In the genomic region with DNA sequence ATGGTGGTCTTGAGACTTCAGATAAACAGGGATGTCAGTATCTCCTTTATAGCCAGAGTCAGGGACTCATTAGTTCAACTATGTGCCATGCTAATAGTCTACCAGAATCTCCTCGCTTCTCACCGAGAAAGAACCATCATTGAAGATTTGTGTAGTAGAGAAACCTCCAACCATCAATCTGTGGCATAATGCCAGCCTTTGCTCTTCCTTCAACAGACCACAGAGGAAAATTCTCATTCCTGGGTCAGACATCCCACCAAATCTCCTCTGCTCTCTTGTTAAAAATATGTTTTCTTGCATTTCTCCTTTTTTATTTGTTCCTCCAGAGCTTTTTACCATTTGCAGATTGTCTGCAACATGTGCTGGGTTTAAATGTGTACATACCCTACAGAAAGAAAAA, we compare ENCODE assay signal across 24 cellular contexts.
DNase-seq lines count a peak whose midpoint lies in the region; ATAC-seq, FAIRE-seq and TF ChIP-seq lines count a peak whose summit lies in the region.
"Had no signal": no experiment of that assay in that cellular context is flagged by ENCODE, and none has a peak within 500 bp of the region (broad histone marks: within the 10 kb centered on the region; RNA-seq: fewer than 3 reads in every experiment).

No MANE protein-coding gene starts in this region.

- H3K4me1 ChIP-seq in KMS-11 (ENCODE audit: low read depth, poor library complexity, severe bottlenecking) (peaks cover 31% of the 10 kb centered on the region), GM12878 (ENCODE audit: control insufficient read depth, insufficient read depth, low read length) (peaks cover 17% of the 10 kb centered on the region), testis (no peaks in the 10 kb centered on the region)
- H3K4me1 ChIP-seq: foreskin keratinocyte, Peyer's patch had no signal

- CTCF ChIA-PET in GM12878 (lab: Yijun Ruan, JAX), result interaction anchor here (0.6 to 3.2 kb wide), 5 partner anchors 13 to 463 kb away, joined by 3 to 9 read pairs (median 6); no protein-coding TSS in a partner anchor

- 0% methylated on average over 2 of the region's 2 CpGs for WGBS in GM12878 (ENCODE audit: insufficient coverage, insufficient replicate concordance, low lambda C conversion rate, missing lambda C conversion rate)
- 73 to 81% methylated on average over 2 of the region's 2 CpGs for WGBS in testis, 2 donors
- WGBS in lower leg skin, 2 donors, result 48 to 62% methylated on average over 2 of the region's 2 CpGs

- H3K4me2 ChIP-seq in KMS-11, result peak overlapping the region; percentile 58
- H3K4me2 ChIP-seq in GM12878 (ENCODE audit: control insufficient read depth, insufficient read depth), result no peak overlapping the region

- SMC1A ChIA-PET in GM12878 (lab: Charles Lee; ENCODE audit: uncharacterized antibody, unreplicated experiment), result interaction anchor here (1.1 to 6.1 kb wide), 8 partner anchors 11 to 1189 kb away, joined by 3 to 77 read pairs (median 7); no protein-coding TSS in a partner anchor

- RAD21 ChIA-PET in GM12878 (lab: Charles Lee; ENCODE audit: unreplicated experiment), result interaction anchor here (0.8 to 3.2 kb wide), 6 partner anchors 9 to 57 kb away, joined by 3 to 24 read pairs (median 7); no protein-coding TSS in a partner anchor

- no peak for FAIRE-seq in GM12878 (lab: Jason Lieb, UNC)
- FAIRE-seq: colon, D721Med, endometrium, islet of Langerhans, K562 had no signal

- no TSS peak for BruUV-seq in GM12878 (replicated peaks; lab: Mats Ljungman, UMichigan)

- no peak for TF ChIP-seq CTCF in KMS-11 (conservative IDR thresholded peaks at IDR 0.05; ENCODE audit: low read depth, low read length)
- TF ChIP-seq CTCF in GM12878 (IDR thresholded peaks at IDR 0.05 in 2 of 3, conservative IDR thresholded peaks at IDR 0.05 in 1 of 3; ENCODE audit: control insufficient read depth in 2 of 3, extremely low read depth in 1 of 3, insufficient read depth in 1 of 3, low read depth in 3 of 3, low read length in 3 of 3), result no peak
- TF ChIP-seq CTCF in testis (IDR thresholded peaks at IDR 0.05), result no peak
- no peak for TF ChIP-seq CTCF in lower leg skin (IDR thresholded peaks at IDR 0.05)

- no peaks in the 10 kb centered on the region for H3K79me2 ChIP-seq in KMS-11 (ENCODE audit: insufficient read depth, low read depth)
- no peaks in the 10 kb centered on the region for H3K79me2 ChIP-seq in GM12878 (ENCODE audit: control insufficient read depth, insufficient read depth, low read length)

- DNase-seq in Daoy (ENCODE audit: low read depth) (peak; percentile 32), GM12878 (ENCODE audit: low read depth, low spot score) (no peak), iris pigment epithelial cell (ENCODE audit: low read depth) (peak; percentile 54), testis (no peak), lower leg skin (ENCODE audit: low spot score in 2 of 2) (no peak)
- no peak for DNase-seq in activated effector memory CD4-positive, alpha-beta T cell treated with Interleukin-2 at 50 U/mL for 16 hours
- DNase-seq: activated CD4-positive, CD25-positive, alpha-beta regulatory T cell treated with anti-CD3 and anti-CD28 coated beads, Interleukin-2, amount 50 U/mL, for 72 hours; activated naive CD4-positive, alpha-beta T cell treated with Interleukin-2 at 50 U/mL for 16 hours; activated T-cell treated with anti-CD3 and anti-CD28 coated beads, Interleukin-2, amount 50 U/mL, for 1 hour; aorta; foreskin keratinocyte; hippocampal formation; occipital lobe; Peyer's patch; right cardiac atrium had no signal

- H3K9ac ChIP-seq in KMS-11, result no peak overlapping the region
- no peak overlapping the region for H3K9ac ChIP-seq in GM12878 (ENCODE audit: control insufficient read depth, insufficient read depth, low read length)

- TF ChIP-seq RAD21 in GM12878 (IDR thresholded peaks at IDR 0.05; ENCODE audit: insufficient read depth, low read depth, low read length), result no peak

- no peak; the same call in 2 of the 3 replicates for ATAC-seq in GM12878
- ATAC-seq in HG03025 (IDR thresholded peaks at IDR 0.05; ENCODE audit: low FRiP score, unreplicated experiment), result no peak
- ATAC-seq: foreskin keratinocyte, K562, right cardiac atrium had no signal

- TF ChIP-seq POLR2A in GM12878 (IDR thresholded peaks at IDR 0.05; ENCODE audit: low read depth, low read length) (no peak), testis (IDR thresholded peaks at IDR 0.05) (no peak), lower leg skin (IDR thresholded peaks at IDR 0.05) (no peak)

- H3K9me3 ChIP-seq in GM12878 (replicated peaks; ENCODE audit: control insufficient read depth, insufficient read depth, low read length) (no peaks in the 10 kb centered on the region), testis (no peaks in the 10 kb centered on the region)
- H3K9me3 ChIP-seq: Peyer's patch had no signal

- no peaks in the 10 kb centered on the region for H4K20me1 ChIP-seq in KMS-11 (ENCODE audit: insufficient read depth)
- no peaks in the 10 kb centered on the region for H4K20me1 ChIP-seq in GM12878 (ENCODE audit: control insufficient read depth, insufficient read depth)

- intact Hi-C loops in GM12878 (cut with micrococcal nuclease; ENCODE audit: unreplicated experiment), result no loop called here
- intact Hi-C loops in testis (cut with DNase I; ENCODE audit: low total_unique reads), result no loop called here
- intact Hi-C loops in lower leg skin (cut with DNase I; ENCODE audit: low total_unique reads), result no loop called here

- H3K27me3 ChIP-seq in KMS-11 (ENCODE audit: insufficient read depth, low read depth) (peaks cover 9% of the 10 kb centered on the region; the same call in 1 of the 2 replicates), GM12878 (replicated peaks in 1 of 2; ENCODE audit: control insufficient read depth in 2 of 2, insufficient read depth in 2 of 2, low read length in 1 of 2) (no peaks in the 10 kb centered on the region), testis (no peaks in the 10 kb centered on the region)
- H3K27me3 ChIP-seq: foreskin keratinocyte, Peyer's patch had no signal

- H3K36me3 ChIP-seq in KMS-11 (ENCODE audit: insufficient read depth), result no peaks in the 10 kb centered on the region
- no peaks in the 10 kb centered on the region for H3K36me3 ChIP-seq in GM12878 (ENCODE audit: control insufficient read depth in 2 of 2, insufficient read depth in 2 of 2, low read length in 1 of 2)
- H3K36me3 ChIP-seq in testis (ENCODE audit: low read depth, missing control alignments), result no peaks in the 10 kb centered on the region
- H3K36me3 ChIP-seq: Peyer's patch had no signal

- no peak overlapping the region for H3K4me3 ChIP-seq in KMS-11 (IDR thresholded peaks at IDR 0.05; ENCODE audit: insufficient read depth, low read depth, low read length)
- H3K4me3 ChIP-seq in GM12878, result no peak overlapping the region
- no peak overlapping the region for H3K4me3 ChIP-seq in testis
- H3K4me3 ChIP-seq in lower leg skin (ENCODE audit: low read depth, poor library complexity, severe bottlenecking), result no peak overlapping the region
- H3K4me3 ChIP-seq: K562, lung, Peyer's patch had no signal

- H3K27ac ChIP-seq in KMS-11 (no peak overlapping the region; the same call in 1 of the 2 replicates), GM12878 (ENCODE audit: control insufficient read depth, insufficient read depth) (peak overlapping the region; percentile 28; the same call in 1 of the 2 replicates), testis (no peak overlapping the region)
- H3K27ac ChIP-seq: C4-2B, foreskin keratinocyte, Peyer's patch had no signal

- H2AFZ ChIP-seq in KMS-11 (ENCODE audit: low read depth) (no peak overlapping the region), GM12878 (ENCODE audit: control insufficient read depth, low read depth, low read length) (no peak overlapping the region)

- in situ Hi-C loops in GM12878 (cut with MboI), result no loop called here

- POLR2A ChIA-PET in GM12878 (lab: Charles Lee), result interaction anchor here (1.2 to 2.0 kb wide), 3 partner anchors 10 to 17 kb away, joined by 3 to 8 read pairs (median 7); no protein-coding TSS in a partner anchor

- TF ChIP-seq EP300 in GM12878 (IDR thresholded peaks at IDR 0.05; ENCODE audit: borderline replicate concordance in 1 of 2, control insufficient read depth in 1 of 2, low read depth in 2 of 2, low read length in 2 of 2), result no peak

TF ChIP-seq in GM12878, 131 proteins besides CTCF, POLR2A, EP300 and RAD21:
- TF ChIP-seq IKZF2 (IDR thresholded peaks at IDR 0.05) (no peak), DPF2 (IDR thresholded peaks at IDR 0.05) (no peak), NR2C1 (IDR thresholded peaks at IDR 0.05) (no peak), KDM1A (IDR thresholded peaks at IDR 0.05; ENCODE audit: borderline replicate concordance) (no peak), EGR1 (IDR thresholded peaks at IDR 0.05; ENCODE audit: borderline replicate concordance in 1 of 2, low read depth in 2 of 2, low read length in 2 of 2) (no peak), EZH2 (IDR thresholded peaks at IDR 0.05; ENCODE audit: borderline replicate concordance, control insufficient read depth, low read depth, low read length) (no peak), ATF7 (IDR thresholded peaks at IDR 0.05; ENCODE audit: low read depth) (no peak), SPI1 (IDR thresholded peaks at IDR 0.05; ENCODE audit: borderline replicate concordance, insufficient read depth, low read depth, low read length) (no peak)

Comparison
In these comparisons a context has a peak if more than half of its experiments do, and no peak if none do; other contexts are left out.
1. DNase-seq: peak in Daoy (single experiment) and iris pigment epithelial cell (single experiment); none in GM12878 (single experiment), testis (single experiment), activated effector memory CD4-positive, alpha-beta T cell treated with Interleukin-2 at 50 U/mL for 16 hours (single experiment) and lower leg skin (0 of 2).